8 cellular contexts compared by ENCODE assay signal in the genomic region with DNA sequence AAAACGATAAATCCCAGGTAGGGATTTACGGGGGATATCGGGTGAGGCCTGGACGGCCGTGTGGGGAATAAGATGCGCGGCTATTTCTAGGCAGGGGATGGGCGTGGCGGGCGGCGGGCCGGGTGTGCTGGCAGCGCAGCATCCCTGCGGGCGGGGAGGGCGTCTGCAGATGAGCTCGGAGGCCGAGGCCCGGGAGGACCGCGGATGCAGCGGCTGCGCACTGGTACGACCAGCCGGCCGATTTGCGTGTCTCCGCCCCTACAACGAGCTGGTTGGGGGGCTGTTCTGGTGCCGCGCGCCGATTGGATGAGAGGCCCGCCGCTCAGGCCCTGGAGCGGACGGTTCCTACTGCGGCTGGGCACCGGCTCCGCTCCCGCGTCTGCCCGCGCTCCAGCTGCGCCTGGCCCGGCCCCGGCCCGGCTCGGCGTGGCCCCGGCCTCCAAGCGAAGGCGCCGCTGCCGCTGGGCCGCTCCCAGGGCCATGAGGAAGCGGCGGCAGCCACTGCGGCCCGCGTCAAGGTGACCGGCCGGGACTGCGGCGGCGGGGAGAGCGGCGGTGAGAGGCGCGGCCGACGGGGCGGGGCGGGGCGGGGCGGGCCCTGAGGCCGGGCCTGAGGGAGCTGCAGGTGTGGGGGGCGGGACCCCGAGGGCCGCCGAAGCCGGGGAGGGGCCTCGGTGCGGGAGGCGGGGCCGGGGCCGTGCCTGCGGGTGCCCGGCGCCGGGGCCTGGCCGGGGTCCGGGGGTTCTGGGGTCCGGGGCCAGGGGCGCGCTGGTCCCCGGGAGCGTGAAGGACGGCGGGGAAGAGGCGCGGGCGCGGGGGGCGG. TPM values are rescaled to one million over a fixed set of nuclear protein-coding genes. Genes with fewer than 3 reads are reported as not detected.
DNase-seq lines count a peak whose midpoint lies in the region; ATAC-seq and TF ChIP-seq lines count a peak whose summit lies in the region.

A gene with protein sequence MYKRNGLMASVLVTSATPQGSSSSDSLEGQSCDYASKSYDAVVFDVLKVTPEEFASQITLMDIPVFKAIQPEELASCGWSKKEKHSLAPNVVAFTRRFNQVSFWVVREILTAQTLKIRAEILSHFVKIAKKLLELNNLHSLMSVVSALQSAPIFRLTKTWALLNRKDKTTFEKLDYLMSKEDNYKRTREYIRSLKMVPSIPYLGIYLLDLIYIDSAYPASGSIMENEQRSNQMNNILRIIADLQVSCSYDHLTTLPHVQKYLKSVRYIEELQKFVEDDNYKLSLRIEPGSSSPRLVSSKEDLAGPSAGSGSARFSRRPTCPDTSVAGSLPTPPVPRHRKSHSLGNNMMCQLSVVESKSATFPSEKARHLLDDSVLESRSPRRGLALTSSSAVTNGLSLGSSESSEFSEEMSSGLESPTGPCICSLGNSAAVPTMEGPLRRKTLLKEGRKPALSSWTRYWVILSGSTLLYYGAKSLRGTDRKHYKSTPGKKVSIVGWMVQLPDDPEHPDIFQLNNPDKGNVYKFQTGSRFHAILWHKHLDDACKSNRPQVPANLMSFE (plus strand): TSS at position 325 of the 823 bp plus-strand sequence. CDS start 47,508 bp downstream, outside the sequence.

- no peaks in the 10 kb centered on the region for H3K9me3 ChIP-seq in upper lobe of right lung

- intact Hi-C loops in left ventricle myocardium superior (cut with micrococcal nuclease): no loop called here
- intact Hi-C loops in upper lobe of right lung (cut with DNase I): no loop called here

- peaks cover 33% of the 10 kb centered on the region for H3K27me3 Mint-ChIP-seq in T-helper 1 cell treated with Interleukin-12 subunit alpha and Interleukin-12 subunit beta and Interleukin-4 antibody, amounts not matched to agents 30 μg/mL and 1 μg/mL, for 36 hours (ENCODE audit: low read depth)
- peaks cover 28% of the 10 kb centered on the region for H3K27me3 Mint-ChIP-seq in progenitor cell of endocrine pancreas

- peak; percentile 87 for DNase-seq in NCI-H1694 treated with DMSO at 0.1 percent for 48 hours (lab: John Stamatoyannopoulos, UW)
- peak; percentile 98 for DNase-seq in left ventricle myocardium superior
- DNase-seq in progenitor cell of endocrine pancreas (ENCODE audit: low spot score, unreplicated experiment): peak; percentile 88
- DNase-seq in upper lobe of right lung: peak; percentile 98

- H3K27me3 ChIP-seq in upper lobe of right lung: no peaks in the 10 kb centered on the region

- no peak within 1 kb of the TSS for H3K27ac Mint-ChIP-seq in T-helper 1 cell treated with Interleukin-12 subunit alpha and Interleukin-12 subunit beta and Interleukin-4 antibody, amounts not matched to agents 30 μg/mL and 1 μg/mL, for 36 hours
- peak within 1 kb of the TSS; percentile 95 for H3K27ac Mint-ChIP-seq in progenitor cell of endocrine pancreas

- H3K9me3 Mint-ChIP-seq in T-helper 1 cell treated with Interleukin-12 subunit alpha and Interleukin-12 subunit beta and Interleukin-4 antibody, amounts not matched to agents 30 μg/mL and 1 μg/mL, for 36 hours: no peaks in the 10 kb centered on the region
- H3K9me3 Mint-ChIP-seq in progenitor cell of endocrine pancreas (ENCODE audit: low read depth): no peaks in the 10 kb centered on the region

- H3K4me1 Mint-ChIP-seq in T-helper 1 cell treated with Interleukin-12 subunit alpha and Interleukin-12 subunit beta and Interleukin-4 antibody, amounts not matched to agents 30 μg/mL and 1 μg/mL, for 36 hours (ENCODE audit: low read depth): peaks cover 2% of the 10 kb centered on the region
- peaks cover 18% of the 10 kb centered on the region for H3K4me1 Mint-ChIP-seq in progenitor cell of endocrine pancreas (ENCODE audit: low read depth)

- H3K36me3 ChIP-seq in upper lobe of right lung: no peaks in the 10 kb centered on the region

- peak within 1 kb of the TSS; percentile 50 for H3K4me3 ChIP-seq in upper lobe of right lung

- H3K4me3 Mint-ChIP-seq in T-helper 1 cell treated with Interleukin-12 subunit alpha and Interleukin-12 subunit beta and Interleukin-4 antibody, amounts not matched to agents 30 μg/mL and 1 μg/mL, for 36 hours: peak within 1 kb of the TSS; percentile 70
- H3K4me3 Mint-ChIP-seq in progenitor cell of endocrine pancreas (ENCODE audit: low read depth): peak within 1 kb of the TSS; percentile 81

- H3K36me3 Mint-ChIP-seq in T-helper 1 cell treated with Interleukin-12 subunit alpha and Interleukin-12 subunit beta and Interleukin-4 antibody, amounts not matched to agents 30 μg/mL and 1 μg/mL, for 36 hours (ENCODE audit: low read depth): no peaks in the 10 kb centered on the region
- H3K36me3 Mint-ChIP-seq in progenitor cell of endocrine pancreas (ENCODE audit: insufficient read depth): no peaks in the 10 kb centered on the region

- H3K27ac ChIP-seq in angular gyrus (ENCODE audit: low read depth, low read length): peak within 1 kb of the TSS; percentile 93
- no peak within 1 kb of the TSS for H3K27ac ChIP-seq in upper lobe of right lung

- ATAC-seq in GM18499 (IDR thresholded peaks at IDR 0.05; ENCODE audit: insufficient read depth, unreplicated experiment): peak; percentile 58
- peak; percentile 95 for ATAC-seq in HG02938 (IDR thresholded peaks at IDR 0.05; ENCODE audit: unreplicated experiment)
- peak; percentile 99 for ATAC-seq in left ventricle myocardium superior
- peak; percentile 98 for ATAC-seq in upper lobe of right lung

- peaks cover 6% of the 10 kb centered on the region for H3K4me1 ChIP-seq in upper lobe of right lung

- no peak for TF ChIP-seq CTCF in progenitor cell of endocrine pancreas (IDR thresholded peaks at IDR 0.05; ENCODE audit: unreplicated experiment)
- TF ChIP-seq CTCF in upper lobe of right lung (IDR thresholded peaks at IDR 0.05): no peak

RNA-seq across cellular contexts. Expression of the gene that starts here (rescaled TPM):
- total RNA-seq in left ventricle myocardium superior (21.1 TPM), progenitor cell of endocrine pancreas (39.2 and 43.8 TPM in 2 replicates), upper lobe of right lung (15.9 TPM)
